In the genomic region with DNA sequence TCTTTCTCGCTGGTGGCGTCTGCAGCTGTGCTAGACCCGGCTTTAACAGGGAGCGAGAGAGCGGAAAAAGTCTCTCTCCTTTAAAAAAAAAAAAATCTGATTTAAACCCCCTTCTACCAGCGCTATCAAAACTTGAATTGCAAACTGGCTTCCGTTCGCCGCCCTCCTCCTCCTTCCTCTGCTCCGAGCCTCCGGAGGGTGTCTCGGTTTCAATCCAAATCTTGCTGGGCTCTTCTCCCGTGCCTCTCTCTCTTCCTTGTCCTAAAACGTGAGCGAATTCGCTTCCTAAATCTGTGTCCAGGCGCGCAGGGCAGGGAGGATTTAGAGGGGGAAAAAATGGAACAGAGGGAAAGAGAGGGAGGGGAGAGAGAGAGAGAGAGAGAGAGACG, we compare ENCODE assay signal across 9 cellular contexts. TPM values are rescaled to one million over a fixed set of nuclear protein-coding genes. Genes with fewer than 3 reads are reported as not detected.
A peak's percentile ranks its signal among the peaks of the same experiment; 100 is the strongest.
DNase-seq lines count a peak whose midpoint lies in the region; ATAC-seq and FAIRE-seq lines count a peak whose summit lies in the region.
"Had no signal": no experiment of that assay in that cellular context is flagged by ENCODE, and none has a peak within 500 bp of the region (broad histone marks: within the 10 kb centered on the region; RNA-seq: fewer than 3 reads in every experiment).

No MANE protein-coding gene starts in this region.

- peaks cover 2% of the 10 kb centered on the region for H3K27me3 ChIP-seq in mesendoderm (ENCODE audit: insufficient read depth, low read length, poor library complexity)

- H3K27ac ChIP-seq in mesendoderm (ENCODE audit: low read depth, low read length) = peak overlapping the region; percentile 84
- H3K27ac ChIP-seq in urinary bladder (ENCODE audit: low read depth) = peak overlapping the region; percentile 95

- no peak overlapping the region for H4K5ac ChIP-seq in mesendoderm (ENCODE audit: low read length)

- CTCF ChIA-PET in activated naive CD4-positive, alpha-beta T cell treated with anti-CD3 and anti-CD28 coated beads for 36 hours (lab: Charles Lee) = no interaction called here

- H3K27me3 Mint-ChIP-seq in activated naive CD4-positive, alpha-beta T cell treated with anti-CD3 and anti-CD28 coated beads for 36 hours (ENCODE audit: low read depth) = peaks cover 89% of the 10 kb centered on the region
- peaks cover 98% of the 10 kb centered on the region for H3K27me3 Mint-ChIP-seq in dendritic cell treated with granulocyte-macrophage colony-stimulating factor and Interleukin-4, amounts not matched to agents 40 ng/mL and 50 ng/mL, for 4 days

- intact Hi-C loops in activated naive CD4-positive, alpha-beta T cell treated with anti-CD3 and anti-CD28 coated beads for 36 hours (cut with micrococcal nuclease) = loop anchor here (2.0 to 10.0 kb wide), 3 partner anchors 15 to 1209 kb away; partner anchors contain the start of gene LHX5
- intact Hi-C loops in dendritic cell treated with granulocyte-macrophage colony-stimulating factor and Interleukin-4, amounts not matched to agents 40 ng/mL and 50 ng/mL, for 4 days (cut with micrococcal nuclease) = no loop called here

- H2BK5ac ChIP-seq in mesendoderm (ENCODE audit: low read length) = peak overlapping the region; percentile 72

- no CpG with 5 or more reads among the region's 19 CpGs for WGBS in mesendoderm (ENCODE audit: extremely low coverage, insufficient coverage, low lambda C conversion rate)
- under 1% methylated on average over 19 of the region's 19 CpGs for WGBS in urinary bladder

- peaks cover 6% of the 10 kb centered on the region for H3K36me3 ChIP-seq in mesendoderm (ENCODE audit: control insufficient read depth, insufficient read depth, low read length)
- peaks cover 7% of the 10 kb centered on the region for H3K36me3 ChIP-seq in urinary bladder (ENCODE audit: insufficient read depth)

- H3K23ac ChIP-seq in mesendoderm (ENCODE audit: low read length) = no peak overlapping the region

- H3K4me3 Mint-ChIP-seq in activated naive CD4-positive, alpha-beta T cell treated with anti-CD3 and anti-CD28 coated beads for 36 hours = peak overlapping the region; percentile 73
- H3K4me3 Mint-ChIP-seq in dendritic cell treated with granulocyte-macrophage colony-stimulating factor and Interleukin-4, amounts not matched to agents 40 ng/mL and 50 ng/mL, for 4 days = peak overlapping the region; percentile 71

- peaks cover 20% of the 10 kb centered on the region for H3K4me1 ChIP-seq in mesendoderm (ENCODE audit: control insufficient read depth, low read depth, low read length)
- H3K4me1 ChIP-seq in urinary bladder (ENCODE audit: insufficient read depth) = no peaks in the 10 kb centered on the region

- peak overlapping the region; percentile 84 for H3K56ac ChIP-seq in mesendoderm (ENCODE audit: low read length)

- H2BK15ac ChIP-seq in mesendoderm (replicated peaks; ENCODE audit: low read depth) = no peak overlapping the region

- H3K4me3 ChIP-seq in mesendoderm (ENCODE audit: low read length) (peak overlapping the region; percentile 57), urinary bladder (ENCODE audit: low read depth, low read length) (peak overlapping the region; percentile 93)

- peaks cover 8% of the 10 kb centered on the region for H3K79me1 ChIP-seq in mesendoderm (ENCODE audit: low read length)

- peaks cover 49% of the 10 kb centered on the region for H3K79me2 ChIP-seq in mesendoderm (ENCODE audit: control insufficient read depth, insufficient read depth, low read length)

- FAIRE-seq in HTR-8/SVneo (lab: Jason Lieb, UNC) = no peak

- no peak overlapping the region for H3K27ac Mint-ChIP-seq in activated naive CD4-positive, alpha-beta T cell treated with anti-CD3 and anti-CD28 coated beads for 36 hours
- H3K27ac Mint-ChIP-seq in dendritic cell treated with granulocyte-macrophage colony-stimulating factor and Interleukin-4, amounts not matched to agents 40 ng/mL and 50 ng/mL, for 4 days = no peak overlapping the region

- peaks cover 4% of the 10 kb centered on the region for H3K36me3 Mint-ChIP-seq in activated naive CD4-positive, alpha-beta T cell treated with anti-CD3 and anti-CD28 coated beads for 36 hours (ENCODE audit: low read depth)
- H3K36me3 Mint-ChIP-seq in dendritic cell treated with granulocyte-macrophage colony-stimulating factor and Interleukin-4, amounts not matched to agents 40 ng/mL and 50 ng/mL, for 4 days (ENCODE audit: low read depth) = no peaks in the 10 kb centered on the region

- no peak for DNase-seq in activated naive CD4-positive, alpha-beta T cell treated with anti-CD3 and anti-CD28 coated beads for 36 hours
- DNase-seq in activated naive CD4-positive, alpha-beta T cell treated with Interleukin-2 at 50 U/mL for 16 hours = no peak
- DNase-seq in mesendoderm = no peak
- DNase-seq in HTR-8/SVneo (ENCODE audit: insufficient read length, low spot score) = no peak
- no peak for DNase-seq in mesenteric fat pad (ENCODE audit: low spot score)

- H2AK5ac ChIP-seq in mesendoderm (ENCODE audit: low read length) = no peak overlapping the region

- no peak overlapping the region for H4K8ac ChIP-seq in mesendoderm (ENCODE audit: low read depth, low read length)

- H3K4me1 Mint-ChIP-seq in activated naive CD4-positive, alpha-beta T cell treated with anti-CD3 and anti-CD28 coated beads for 36 hours (ENCODE audit: low read depth) = peaks cover 45% of the 10 kb centered on the region
- peaks cover 24% of the 10 kb centered on the region for H3K4me1 Mint-ChIP-seq in dendritic cell treated with granulocyte-macrophage colony-stimulating factor and Interleukin-4, amounts not matched to agents 40 ng/mL and 50 ng/mL, for 4 days (ENCODE audit: low read depth)

- H3K9me3 Mint-ChIP-seq in activated naive CD4-positive, alpha-beta T cell treated with anti-CD3 and anti-CD28 coated beads for 36 hours = peaks cover 3% of the 10 kb centered on the region
- H3K9me3 Mint-ChIP-seq in dendritic cell treated with granulocyte-macrophage colony-stimulating factor and Interleukin-4, amounts not matched to agents 40 ng/mL and 50 ng/mL, for 4 days = no peaks in the 10 kb centered on the region

- peak overlapping the region; percentile 37 for H3K4me2 ChIP-seq in mesendoderm (ENCODE audit: low read length)

- H3K4ac ChIP-seq in mesendoderm (ENCODE audit: low read depth, low read length) = peak overlapping the region; percentile 88

- H3K18ac ChIP-seq in mesendoderm (ENCODE audit: low read length) = peak overlapping the region; percentile 93

- H2BK120ac ChIP-seq in mesendoderm (ENCODE audit: low read depth, low read length) = peak overlapping the region; percentile 67

- H3K9ac ChIP-seq in mesendoderm (ENCODE audit: low read length) = peak overlapping the region; percentile 80

- ATAC-seq in HG03045 (IDR thresholded peaks at IDR 0.05; ENCODE audit: unreplicated experiment) = no peak

RNA-seq across cellular contexts. Expression of gene TBX3, which starts 0.3 kb away (rescaled TPM):
- total RNA-seq in activated naive CD4-positive, alpha-beta T cell treated with anti-CD3 and anti-CD28 coated beads for 36 hours = not detected
- 2.1 TPM for polyA plus RNA-seq in mesendoderm (2013, experiment 1 of 2)
- polyA plus RNA-seq in mesendoderm (2013, experiment 2 of 2) = 2.1 TPM
- total RNA-seq in urinary bladder (123 TPM), mesenteric fat pad (16.5 TPM)
- polyA plus RNA-seq in urinary bladder = 53.8 TPM
- total RNA-seq: activated CD8-positive, alpha-beta memory T cell treated with anti-CD3 and anti-CD28 coated beads for 36 hours had no signal

Comparison
In these comparisons a context has a peak if more than half of its experiments do, and no peak if none do; other contexts are left out.
1. RNA of gene TBX3, which starts 0.3 kb away (total RNA-seq): 123 TPM in urinary bladder (single experiment) and 16.5 TPM in mesenteric fat pad (single experiment); not detected in activated naive CD4-positive, alpha-beta T cell treated with anti-CD3 and anti-CD28 coated beads for 36 hours; every median in the first group is over 10 times any median in the second.